ENCODE assay signal across 1 cellular context in the genomic region with DNA sequence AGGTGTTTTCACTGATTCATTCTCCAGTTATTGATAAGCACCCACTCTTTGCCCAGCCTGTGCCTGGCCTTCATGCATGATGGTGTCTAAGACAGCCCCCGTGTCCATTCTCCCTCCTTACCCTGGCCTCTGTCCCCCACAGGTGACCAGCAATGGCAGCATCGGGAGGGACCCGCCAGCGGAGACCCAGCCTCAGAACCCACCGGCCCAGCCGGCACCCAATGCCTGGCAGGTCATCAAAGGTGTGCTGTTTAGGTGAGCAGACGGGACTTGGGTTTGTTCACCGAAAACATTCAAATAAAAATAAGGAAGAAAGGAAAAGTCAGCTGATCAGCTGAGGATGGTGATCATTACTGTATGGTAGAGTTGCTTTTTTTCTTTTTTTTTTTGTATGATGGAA.
TF ChIP-seq lines count a peak whose summit lies in the region.

No MANE protein-coding gene starts in this region.

TF ChIP-seq in HEK293T, 16 proteins besides CTCF, POLR2A, EP300 and RAD21 (continued from another document):
- TF ChIP-seq PKNOX1 (IDR thresholded peaks at IDR 0.05) = no peak
- TF ChIP-seq BHLHE40 (IDR thresholded peaks at IDR 0.05; ENCODE audit: borderline replicate concordance) = no peak
- TF ChIP-seq ELF4 (IDR thresholded peaks at IDR 0.05) = no peak
- no peak for TF ChIP-seq NFRKB (IDR thresholded peaks at IDR 0.05)
- no peak for TF ChIP-seq L3MBTL2 (conservative IDR thresholded peaks at IDR 0.05)
- no peak for TF ChIP-seq FOXK2 (IDR thresholded peaks at IDR 0.05)
- no peak for TF ChIP-seq FOXA1 (IDR thresholded peaks at IDR 0.05)
